In genomic region chr7:101216001-101216859, GRCh38 we compare ENCODE assay signal across 8 cellular contexts. TPM values are rescaled to one million over a fixed set of nuclear protein-coding genes. Genes with fewer than 3 reads are reported as not detected.
DNase-seq lines count a peak whose midpoint lies in the region; ATAC-seq and TF ChIP-seq lines count a peak whose summit lies in the region.

No MANE protein-coding gene starts in this region.

- H3K4me3 ChIP-seq in cardiac muscle cell (peak overlapping the region; percentile 90), iPS-18c (ENCODE audit: insufficient read depth, low read depth, low read length) (peak overlapping the region; percentile 91)

- peaks cover 35% of the 10 kb centered on the region for H3K4me1 Mint-ChIP-seq in activated T-helper 1 cell treated with anti-CD3 and anti-CD28 coated beads, Interleukin-12 subunit alpha, Interleukin-12 subunit beta, Interleukin-2, Interleukin-4 antibody, amounts not matched to agents 30 ng/mL and 10 ng/mL and 1 ng/mL, durations not matched to agents 14 hours and 24 hours and 36 hours (ENCODE audit: low read depth)

- DNase-seq in cardiac muscle cell (ENCODE audit: low read depth in 1 of 2, low spot score in 1 of 2): peak; percentile 31 to 42
- DNase-seq in cardiac septum (ENCODE audit: low spot score): no peak
- no peak for DNase-seq in activated T-helper 1 cell treated with anti-CD3 and anti-CD28 coated beads, Interleukin-12 subunit alpha, Interleukin-12 subunit beta, Interleukin-2, Interleukin-4 antibody, amounts not matched to agents 30 ng/mL and 10 ng/mL and 1 ng/mL, durations not matched to agents 14 hours and 24 hours and 36 hours (ENCODE audit: low spot score)
- peak in 1 of 49 donors; percentile 15 for DNase-seq in substantia nigra (lab: John Stamatoyannopoulos, UW)
- DNase-seq in NCI-H82 treated with DMSO at 0.1 percent for 48 hours (lab: John Stamatoyannopoulos, UW; ENCODE audit: unreplicated experiment): no peak
- DNase-seq in UCSD-AML1 (lab: John Stamatoyannopoulos, UW; ENCODE audit: unreplicated experiment): no peak

- H3K27me3 ChIP-seq in cardiac muscle cell: no peaks in the 10 kb centered on the region

- no peaks in the 10 kb centered on the region for H3K27me3 Mint-ChIP-seq in activated T-helper 1 cell treated with anti-CD3 and anti-CD28 coated beads, Interleukin-12 subunit alpha, Interleukin-12 subunit beta, Interleukin-2, Interleukin-4 antibody, amounts not matched to agents 30 ng/mL and 10 ng/mL and 1 ng/mL, durations not matched to agents 14 hours and 24 hours and 36 hours (ENCODE audit: insufficient read depth)

- no peak for TF ChIP-seq CTCF in cardiac muscle cell (IDR thresholded peaks at IDR 0.05; ENCODE audit: low read depth, low read length)

- peak overlapping the region; percentile 99 for H3K4me3 Mint-ChIP-seq in activated T-helper 1 cell treated with anti-CD3 and anti-CD28 coated beads, Interleukin-12 subunit alpha, Interleukin-12 subunit beta, Interleukin-2, Interleukin-4 antibody, amounts not matched to agents 30 ng/mL and 10 ng/mL and 1 ng/mL, durations not matched to agents 14 hours and 24 hours and 36 hours

- peaks cover 12% of the 10 kb centered on the region for H3K36me3 Mint-ChIP-seq in activated T-helper 1 cell treated with anti-CD3 and anti-CD28 coated beads, Interleukin-12 subunit alpha, Interleukin-12 subunit beta, Interleukin-2, Interleukin-4 antibody, amounts not matched to agents 30 ng/mL and 10 ng/mL and 1 ng/mL, durations not matched to agents 14 hours and 24 hours and 36 hours (ENCODE audit: low read depth)

- peaks cover 5% of the 10 kb centered on the region for H3K36me3 ChIP-seq in cardiac muscle cell

- H3K27ac Mint-ChIP-seq in activated T-helper 1 cell treated with anti-CD3 and anti-CD28 coated beads, Interleukin-12 subunit alpha, Interleukin-12 subunit beta, Interleukin-2, Interleukin-4 antibody, amounts not matched to agents 30 ng/mL and 10 ng/mL and 1 ng/mL, durations not matched to agents 14 hours and 24 hours and 36 hours: peak overlapping the region; percentile 78

- H3K9me3 ChIP-seq in cardiac muscle cell (ENCODE audit: low read depth) (no peaks in the 10 kb centered on the region), iPS-18c (ENCODE audit: control insufficient read depth, insufficient read depth, low read length) (no peaks in the 10 kb centered on the region)

- intact Hi-C loops in cardiac septum (cut with DNase I): loop anchor here (5.0 kb wide), 1 partner anchor 36 kb away; no protein-coding TSS in a partner anchor
- intact Hi-C loops in activated T-helper 1 cell treated with anti-CD3 and anti-CD28 coated beads, Interleukin-12 subunit alpha, Interleukin-12 subunit beta, Interleukin-2, Interleukin-4 antibody, amounts not matched to agents 30 ng/mL and 10 ng/mL and 1 ng/mL, durations not matched to agents 14 hours and 24 hours and 36 hours (cut with micrococcal nuclease): loop anchor here (5.0 kb wide), 1 partner anchor 1809 kb away; the partner anchor contains the start of genes BUD31 and PDAP1

- peaks cover 6% of the 10 kb centered on the region for H3K4me1 ChIP-seq in cardiac muscle cell (ENCODE audit: low read depth)

- no peak for ATAC-seq in HG02885 (IDR thresholded peaks at IDR 0.05; ENCODE audit: poor library complexity, unreplicated experiment)

- no peaks in the 10 kb centered on the region for H3K9me3 Mint-ChIP-seq in activated T-helper 1 cell treated with anti-CD3 and anti-CD28 coated beads, Interleukin-12 subunit alpha, Interleukin-12 subunit beta, Interleukin-2, Interleukin-4 antibody, amounts not matched to agents 30 ng/mL and 10 ng/mL and 1 ng/mL, durations not matched to agents 14 hours and 24 hours and 36 hours

- H3K27ac ChIP-seq in cardiac muscle cell (no peak overlapping the region), substantia nigra (ENCODE audit: low read depth, low read length, poor library complexity, severe bottlenecking) (peak overlapping the region; percentile 97)

RNA-seq across cellular contexts. Expression of gene PLOD3, which starts 1.2 kb away (rescaled TPM):
- 45.1 and 52.7 TPM in 2 replicates for total RNA-seq in cardiac muscle cell
- polyA plus RNA-seq in cardiac muscle cell: 67.9 and 73.1 TPM in 2 replicates
- total RNA-seq in cardiac septum: 43.9 TPM
- 65.2 and 68.9 TPM in 2 replicates for total RNA-seq in activated T-helper 1 cell treated with anti-CD3 and anti-CD28 coated beads, Interleukin-12 subunit alpha, Interleukin-12 subunit beta, Interleukin-2, Interleukin-4 antibody, amounts not matched to agents 30 ng/mL and 10 ng/mL and 1 ng/mL, durations not matched to agents 14 hours and 24 hours and 36 hours

RNA-seq across cellular contexts. Expression of gene ZNHIT1, which starts 1.7 kb away (rescaled TPM):
- 86.7 and 138 TPM in 2 replicates for total RNA-seq in cardiac muscle cell
- 93.4 and 109 TPM in 2 replicates for polyA plus RNA-seq in cardiac muscle cell
- 50.1 TPM for total RNA-seq in cardiac septum
- 49.7 and 53.4 TPM in 2 replicates for total RNA-seq in activated T-helper 1 cell treated with anti-CD3 and anti-CD28 coated beads, Interleukin-12 subunit alpha, Interleukin-12 subunit beta, Interleukin-2, Interleukin-4 antibody, amounts not matched to agents 30 ng/mL and 10 ng/mL and 1 ng/mL, durations not matched to agents 14 hours and 24 hours and 36 hours

RNA-seq across cellular contexts. Expression of gene MOGAT3, which starts 15.4 kb away (rescaled TPM):
- not detected in 2 replicates for total RNA-seq in cardiac muscle cell
- not detected in 2 replicates for polyA plus RNA-seq in cardiac muscle cell
- total RNA-seq in cardiac septum: not detected
- not detected in 2 replicates for total RNA-seq in activated T-helper 1 cell treated with anti-CD3 and anti-CD28 coated beads, Interleukin-12 subunit alpha, Interleukin-12 subunit beta, Interleukin-2, Interleukin-4 antibody, amounts not matched to agents 30 ng/mL and 10 ng/mL and 1 ng/mL, durations not matched to agents 14 hours and 24 hours and 36 hours

RNA-seq across cellular contexts. Expression of gene CLDN15, which starts 21.4 kb away (rescaled TPM):
- total RNA-seq in cardiac muscle cell (2.7 and 4.3 TPM in 2 replicates), cardiac septum (2.6 TPM)
- 2.8 and 3.2 TPM in 2 replicates for polyA plus RNA-seq in cardiac muscle cell
- 19.0 and 19.5 TPM in 2 replicates for total RNA-seq in activated T-helper 1 cell treated with anti-CD3 and anti-CD28 coated beads, Interleukin-12 subunit alpha, Interleukin-12 subunit beta, Interleukin-2, Interleukin-4 antibody, amounts not matched to agents 30 ng/mL and 10 ng/mL and 1 ng/mL, durations not matched to agents 14 hours and 24 hours and 36 hours

RNA-seq across cellular contexts. Expression of gene FIS1, which starts 28.7 kb away (rescaled TPM):
- 333 and 338 TPM in 2 replicates for total RNA-seq in cardiac muscle cell
- polyA plus RNA-seq in cardiac muscle cell: 266 and 283 TPM in 2 replicates
- 284 TPM for total RNA-seq in cardiac septum
- 138 and 143 TPM in 2 replicates for total RNA-seq in activated T-helper 1 cell treated with anti-CD3 and anti-CD28 coated beads, Interleukin-12 subunit alpha, Interleukin-12 subunit beta, Interleukin-2, Interleukin-4 antibody, amounts not matched to agents 30 ng/mL and 10 ng/mL and 1 ng/mL, durations not matched to agents 14 hours and 24 hours and 36 hours

Comparison
In these comparisons a context has a peak if more than half of its experiments do, and no peak if none do; other contexts are left out.
1. DNase-seq: peak in cardiac muscle cell (2 of 2); none in cardiac septum (single experiment), activated T-helper 1 cell treated with anti-CD3 and anti-CD28 coated beads, Interleukin-12 subunit alpha, Interleukin-12 subunit beta, Interleukin-2, Interleukin-4 antibody, amounts not matched to agents 30 ng/mL and 10 ng/mL and 1 ng/mL, durations not matched to agents 14 hours and 24 hours and 36 hours (single experiment), NCI-H82 treated with DMSO at 0.1 percent for 48 hours (single experiment) and UCSD-AML1 (single experiment).